Comparison of ENCODE assay signal across 1 cellular context in genomic region chr22:20080445-20080775, GRCh38.
TF ChIP-seq lines count a peak whose summit lies in the region.

No MANE protein-coding gene starts in this region.

TF ChIP-seq in HepG2, 621 proteins besides CTCF, POLR2A, EP300 and RAD21 (continued from another document and continues in another):
- TF ChIP-seq ZBTB8A (CRISPR knock-in tag; IDR thresholded peaks at IDR 0.05; ENCODE audit: borderline replicate concordance, low read depth) (no peak), KDM5A (IDR thresholded peaks at IDR 0.05; ENCODE audit: borderline replicate concordance, low read length) (no peak), SP4 (CRISPR knock-in tag; IDR thresholded peaks at IDR 0.05) (no peak), RFX3 (CRISPR knock-in tag; IDR thresholded peaks at IDR 0.05) (no peak), MAX (IDR thresholded peaks at IDR 0.05) (no peak), ZGPAT (CRISPR knock-in tag; IDR thresholded peaks at IDR 0.05) (no peak), ZNF780A (CRISPR knock-in tag; IDR thresholded peaks at IDR 0.05) (no peak), ZNF354B (CRISPR knock-in tag; IDR thresholded peaks at IDR 0.05) (no peak), REPIN1 (CRISPR knock-in tag; IDR thresholded peaks at IDR 0.05; ENCODE audit: borderline replicate concordance, low read depth) (no peak), ZNF766 (CRISPR knock-in tag; IDR thresholded peaks at IDR 0.05; ENCODE audit: borderline replicate concordance) (no peak), ZC3H13 (CRISPR knock-in tag; IDR thresholded peaks at IDR 0.05) (no peak), MAFF (IDR thresholded peaks at IDR 0.05; ENCODE audit: low read depth, low read length) (no peak), KAT2B (IDR thresholded peaks at IDR 0.05; ENCODE audit: borderline replicate concordance, low read depth, low read length) (no peak), HOXA7 (CRISPR knock-in tag; IDR thresholded peaks at IDR 0.05) (no peak), ZNF709 (CRISPR knock-in tag; IDR thresholded peaks at IDR 0.05) (no peak), CENPT (CRISPR knock-in tag; IDR thresholded peaks at IDR 0.05; ENCODE audit: low read depth) (no peak), CCDC6 (CRISPR knock-in tag; IDR thresholded peaks at IDR 0.05) (no peak), PRDM15 (CRISPR knock-in tag; IDR thresholded peaks at IDR 0.05) (no peak), ZFP90 (CRISPR knock-in tag; IDR thresholded peaks at IDR 0.05; ENCODE audit: borderline replicate concordance) (0 out of 2 replicates have a peak, but pooled peaks have one; percentile 13), ZNF740 (CRISPR knock-in tag; IDR thresholded peaks at IDR 0.05) (no peak), TRIM24 (CRISPR knock-in tag; IDR thresholded peaks at IDR 0.05) (no peak), ZNF446 (CRISPR knock-in tag; IDR thresholded peaks at IDR 0.05) (no peak), ZBTB38 (CRISPR knock-in tag; IDR thresholded peaks at IDR 0.05) (no peak), RNF219 (CRISPR knock-in tag; IDR thresholded peaks at IDR 0.05) (no peak), BRCA1 (CRISPR knock-in tag; IDR thresholded peaks at IDR 0.05) (no peak), SRY (CRISPR knock-in tag; IDR thresholded peaks at IDR 0.05) (0 out of 2 replicates have a peak, but pooled peaks have one; percentile 13), GMEB1 (CRISPR knock-in tag; IDR thresholded peaks at IDR 0.05; ENCODE audit: borderline replicate concordance) (no peak), USF2 (IDR thresholded peaks at IDR 0.05; ENCODE audit: low read depth, low read length) (no peak), USF2 (CRISPR knock-in tag; IDR thresholded peaks at IDR 0.05; ENCODE audit: borderline replicate concordance) (no peak), POLR2AphosphoS5 (IDR thresholded peaks at IDR 0.05; ENCODE audit: low read depth, low read length) (no peak), ZNF687 (CRISPR knock-in tag; IDR thresholded peaks at IDR 0.05) (no peak), PHF5A (CRISPR knock-in tag; IDR thresholded peaks at IDR 0.05; ENCODE audit: low read depth, unreplicated experiment) (no peak), DDIT3 (CRISPR knock-in tag; IDR thresholded peaks at IDR 0.05) (no peak), ELF1 (CRISPR knock-in tag; IDR thresholded peaks at IDR 0.05) (no peak), KLF16 (CRISPR knock-in tag; IDR thresholded peaks at IDR 0.05) (no peak), NR2F6 (IDR thresholded peaks at IDR 0.05) (no peak), NR2F6 (CRISPR knock-in tag; IDR thresholded peaks at IDR 0.05) (no peak), POGZ (CRISPR knock-in tag; IDR thresholded peaks at IDR 0.05) (0 out of 2 replicates have a peak, but pooled peaks have one; percentile 17), SP140L (CRISPR knock-in tag; IDR thresholded peaks at IDR 0.05; ENCODE audit: borderline replicate concordance) (no peak), MEIS2 (CRISPR knock-in tag; IDR thresholded peaks at IDR 0.05) (no peak), NFIC (IDR thresholded peaks at IDR 0.05; ENCODE audit: low read length) (no peak), ZNF576 (CRISPR knock-in tag; IDR thresholded peaks at IDR 0.05) (no peak), TBX2 (CRISPR knock-in tag; IDR thresholded peaks at IDR 0.05; ENCODE audit: borderline replicate concordance) (no peak), AHR (CRISPR knock-in tag; IDR thresholded peaks at IDR 0.05) (no peak), ZZZ3 (CRISPR knock-in tag; IDR thresholded peaks at IDR 0.05; ENCODE audit: borderline replicate concordance) (no peak), ZFP36L2 (CRISPR knock-in tag; IDR thresholded peaks at IDR 0.05) (no peak), MED1 (CRISPR knock-in tag; IDR thresholded peaks at IDR 0.05) (no peak), IRF1 (CRISPR knock-in tag; IDR thresholded peaks at IDR 0.05; ENCODE audit: low read depth) (no peak), PLRG1 (conservative IDR thresholded peaks at IDR 0.05) (no peak), ZNF589 (CRISPR knock-in tag; conservative IDR thresholded peaks at IDR 0.05) (no peak), ZFY (CRISPR knock-in tag; IDR thresholded peaks at IDR 0.05) (peak; percentile 33; the same call in 1 of the 2 replicates), ZBTB7B (CRISPR knock-in tag; IDR thresholded peaks at IDR 0.05) (no peak), ZNF772 (CRISPR knock-in tag; IDR thresholded peaks at IDR 0.05) (peak; percentile 71; the same call in 1 of the 2 replicates), SSRP1 (CRISPR knock-in tag; IDR thresholded peaks at IDR 0.05) (no peak), SMYD3 (CRISPR knock-in tag; IDR thresholded peaks at IDR 0.05) (no peak), RNF2 (conservative IDR thresholded peaks at IDR 0.05; ENCODE audit: low read depth) (no peak), NAIF1 (CRISPR knock-in tag; IDR thresholded peaks at IDR 0.05; ENCODE audit: borderline replicate concordance) (no peak), GZF1 (CRISPR knock-in tag; IDR thresholded peaks at IDR 0.05) (no peak)
